8 cellular contexts compared by ENCODE assay signal in genomic region chr7:107563761-107564552, GRCh38. TPM values are rescaled to one million over a fixed set of nuclear protein-coding genes. Genes with fewer than 3 reads are reported as not detected.
DNase-seq lines count a peak whose midpoint lies in the region; ATAC-seq and TF ChIP-seq lines count a peak whose summit lies in the region.

Gene COG5, minus strand, starts transcription at chr7:107563920. Its CDS starts 24 bp downstream, at chr7:107563896.
Gene DUS4L, plus strand, starts transcription at chr7:107563971. Its CDS starts 3,100 bp downstream, at chr7:107567071.

- H3K79me2 ChIP-seq in KMS-11 (ENCODE audit: insufficient read depth, low read depth) (peaks cover 21% of the 10 kb centered on the region; the same call in 1 of the 2 replicates), neural cell (replicated peaks; ENCODE audit: insufficient read depth, low read length) (peaks cover 29% of the 10 kb centered on the region)

- no peaks in the 10 kb centered on the region for H3K9me2 ChIP-seq in neural cell (ENCODE audit: insufficient read depth, low read length)

- H4K20me1 ChIP-seq in KMS-11 (ENCODE audit: insufficient read depth) (no peaks in the 10 kb centered on the region), neural cell (ENCODE audit: insufficient read depth) (no peaks in the 10 kb centered on the region)

- H3K9me3 ChIP-seq in RWPE2 (ENCODE audit: severe bottlenecking) (no peaks in the 10 kb centered on the region), neural cell (ENCODE audit: low read length) (no peaks in the 10 kb centered on the region), stomach (no peaks in the 10 kb centered on the region)

- TF ChIP-seq EP300 in neural cell (conservative IDR thresholded peaks at IDR 0.05; ENCODE audit: poor library complexity, severe bottlenecking) = peak; percentile 20
- no peak for TF ChIP-seq EP300 in stomach (IDR thresholded peaks at IDR 0.05)

- H2AFZ ChIP-seq in KMS-11 (ENCODE audit: low read depth) = peak within 1 kb of the TSS; percentile 98
- peak within 1 kb of the TSS; percentile 99 for H2AFZ ChIP-seq in neural cell (ENCODE audit: low read depth, low read length)

- H3K27me3 ChIP-seq in KMS-11 (ENCODE audit: insufficient read depth, low read depth) (no peaks in the 10 kb centered on the region), RWPE2 (ENCODE audit: insufficient read depth, poor library complexity, severe bottlenecking) (no peaks in the 10 kb centered on the region), neural cell (ENCODE audit: insufficient read depth, low read depth, low read length) (no peaks in the 10 kb centered on the region), stomach (no peaks in the 10 kb centered on the region)

- no peak for TF ChIP-seq CTCF in KMS-11 (conservative IDR thresholded peaks at IDR 0.05; ENCODE audit: low read depth, low read length)
- TF ChIP-seq CTCF in RWPE2 (IDR thresholded peaks at IDR 0.05; ENCODE audit: poor library complexity, severe bottlenecking) = no peak
- TF ChIP-seq CTCF in fibroblast of the aortic adventitia (IDR thresholded peaks at IDR 0.05; ENCODE audit: insufficient read depth, low read length) = no peak
- TF ChIP-seq CTCF in neural cell (IDR thresholded peaks at IDR 0.05; ENCODE audit: poor library complexity, severe bottlenecking) = no peak
- TF ChIP-seq CTCF in stomach (IDR thresholded peaks at IDR 0.05) = no peak

- H3K36me3 ChIP-seq in KMS-11 (ENCODE audit: insufficient read depth) (no peaks in the 10 kb centered on the region), RWPE2 (ENCODE audit: low read depth) (peaks cover 37% of the 10 kb centered on the region), neural cell (ENCODE audit: insufficient read depth, low read length) (no peaks in the 10 kb centered on the region), stomach (no peaks in the 10 kb centered on the region)

- no peaks in the 10 kb centered on the region for H3F3A ChIP-seq in neural cell (ENCODE audit: insufficient read depth, low read length, poor library complexity, severe bottlenecking)

- no peak for TF ChIP-seq POLR2A in stomach (IDR thresholded peaks at IDR 0.05)

- WGBS in stomach, 5 donors = 0 to 1% (median 0%) methylated on average over 10 to 55 of the region's 55 CpGs

- H3K4me2 ChIP-seq in KMS-11 (peak within 1 kb of the TSS; percentile 91), neural cell (ENCODE audit: low read length) (peak within 1 kb of the TSS; percentile 74)

- ATAC-seq in GM21786 (IDR thresholded peaks at IDR 0.05; ENCODE audit: unreplicated experiment) (peak; percentile 97), RWPE2 (ENCODE audit: low read depth) (peak; percentile 50)

- TF ChIP-seq RAD21 in neural cell (conservative IDR thresholded peaks at IDR 0.05) = peak; percentile 30

- intact Hi-C loops in stomach (cut with DNase I; ENCODE audit: low total_unique reads) = no loop called here

- peak within 1 kb of the TSS; percentile 25 for H3K4me3 ChIP-seq in KMS-11 (IDR thresholded peaks at IDR 0.05; ENCODE audit: insufficient read depth, low read depth, low read length)
- H3K4me3 ChIP-seq in RWPE2 (ENCODE audit: severe bottlenecking) = peak within 1 kb of the TSS; percentile 94
- H3K4me3 ChIP-seq in fibroblast of the aortic adventitia (ENCODE audit: low read depth, low read length) = peak within 1 kb of the TSS; percentile 87
- peak within 1 kb of the TSS; percentile 89 for H3K4me3 ChIP-seq in neural cell (ENCODE audit: low read length)
- H3K4me3 ChIP-seq in stomach = peak within 1 kb of the TSS; percentile 65 to 96 (median 82)

- peaks cover 22% of the 10 kb centered on the region for H3K4me1 ChIP-seq in KMS-11 (ENCODE audit: low read depth, poor library complexity, severe bottlenecking)
- peaks cover 37% of the 10 kb centered on the region for H3K4me1 ChIP-seq in RWPE2 (ENCODE audit: insufficient read depth, poor library complexity, severe bottlenecking)
- H3K4me1 ChIP-seq in stomach = peaks cover 28 to 56% (median 48%) of the 10 kb centered on the region in 4 donors

- peak; percentile 78 for DNase-seq in EH (ENCODE audit: low read depth)
- DNase-seq in RWPE2 (ENCODE audit: low spot score) = peak; percentile 70
- DNase-seq in activated effector memory CD4-positive, alpha-beta T cell treated with anti-CD3 and anti-CD28 coated beads, Interleukin-2, amount 50 U/mL, for 16 hours = peak; percentile 94
- DNase-seq in fibroblast of the aortic adventitia (ENCODE audit: low read depth) = peak; percentile 78
- DNase-seq in stomach = peak; percentile 83

- H3K9ac ChIP-seq in KMS-11 (peak within 1 kb of the TSS; percentile 92), neural cell (ENCODE audit: low read length) (peak within 1 kb of the TSS; percentile 86)

- H3K27ac ChIP-seq in KMS-11 (peak within 1 kb of the TSS; percentile 70), RWPE2 (ENCODE audit: poor library complexity, severe bottlenecking) (peak within 1 kb of the TSS; percentile 90), neural cell (ENCODE audit: low read length) (peak within 1 kb of the TSS; percentile 73), stomach (peak within 1 kb of the TSS; percentile 91 to 98 (median 96))

TF ChIP-seq in neural cell, 6 proteins besides CTCF, POLR2A, EP300 and RAD21:
- TF ChIP-seq EZH2 (IDR thresholded peaks at IDR 0.05; ENCODE audit: borderline replicate concordance, insufficient read depth, low read length, poor library complexity, severe bottlenecking) = no peak
- TF ChIP-seq MXI1 (conservative IDR thresholded peaks at IDR 0.05; ENCODE audit: poor library complexity, severe bottlenecking) = peak; percentile 91
- TF ChIP-seq REST (IDR thresholded peaks at IDR 0.05; ENCODE audit: borderline replicate concordance) = peak; percentile 78
- peak; percentile 45 for TF ChIP-seq SMC3 (conservative IDR thresholded peaks at IDR 0.05; ENCODE audit: poor library complexity)
- TF ChIP-seq TAF1 (IDR thresholded peaks at IDR 0.05; ENCODE audit: low read depth) = no peak
- TF ChIP-seq POLR2AphosphoS5 (IDR thresholded peaks at IDR 0.05) = peak; percentile 86

RNA-seq across cellular contexts. Expression of gene COG5, which starts in this region (rescaled TPM):
- total RNA-seq in fibroblast of the aortic adventitia (ENCODE audit: low replicate concordance) (53.1 and 53.8 TPM in 2 replicates), stomach (100 to 1,000 TPM in 1 of 5 donors, 10 to 100 TPM in 3, 1 to 10 TPM in 1; 7.5 to 285 (median 46.3) TPM)
- polyA plus RNA-seq in neural cell (13.3 and 14.8 TPM in 2 replicates), stomach (1 to 10 TPM; 5.2 to 7.8 (median 7.5) TPM)
- 35.8 and 58.3 TPM in 2 replicates for polyA minus RNA-seq in neural cell

RNA-seq across cellular contexts. Expression of gene DUS4L, which starts in this region (rescaled TPM):
- total RNA-seq in fibroblast of the aortic adventitia (ENCODE audit: low replicate concordance) (8.5 and 9.3 TPM in 2 replicates), stomach (10 to 100 TPM in 2 of 5 donors, 1 to 10 TPM in 1, not detected in 2; 7.6 to 14.5 (median 10.3) TPM)
- polyA plus RNA-seq in neural cell (24.2 and 32.7 TPM in 2 replicates), stomach (1 to 10 TPM; 4.0 to 5.5 (median 5.0) TPM)
- polyA minus RNA-seq in neural cell = 18.7 and 24.1 TPM in 2 replicates

Comparison
In these comparisons a context has a peak if more than half of its experiments do, and no peak if none do; other contexts are left out.
1. Peak in every context shown above with its lines: DNase-seq, ATAC-seq, H3K4me3 ChIP-seq and H3K27ac ChIP-seq.
2. H3K4me3 ChIP-seq: peak in every context shown above with its lines; median percentile 94 in RWPE2; 89 in neural cell; 87 in fibroblast of the aortic adventitia; 82 in stomach; 25 in KMS-11.